1 cellular context compared by ENCODE assay signal in genomic region chr7:115678049-115678982, GRCh38.
A peak's percentile ranks its signal among the peaks of the same experiment; 100 is the strongest.
TF ChIP-seq lines count a peak whose summit lies in the region.

No MANE protein-coding gene starts in this region.

TF ChIP-seq in HepG2, 621 proteins besides CTCF, POLR2A, EP300 and RAD21 (continued from another document and continues in another):
- TF ChIP-seq RERE (CRISPR knock-in tag; IDR thresholded peaks at IDR 0.05; ENCODE audit: low read depth): peak; percentile 40; the same call in 1 of the 2 replicates
- TF ChIP-seq ZNF766 (CRISPR knock-in tag; IDR thresholded peaks at IDR 0.05; ENCODE audit: borderline replicate concordance): no peak
- TF ChIP-seq NR0B2 (CRISPR knock-in tag; IDR thresholded peaks at IDR 0.05): no peak
- 0 out of 2 replicates have a peak, but pooled peaks have one; percentile 15 for TF ChIP-seq NR2C2 (CRISPR knock-in tag; IDR thresholded peaks at IDR 0.05; ENCODE audit: borderline replicate concordance)
- TF ChIP-seq KDM6A (CRISPR knock-in tag; IDR thresholded peaks at IDR 0.05; ENCODE audit: low read depth): no peak
- no peak for TF ChIP-seq IRX3 (CRISPR knock-in tag; IDR thresholded peaks at IDR 0.05; ENCODE audit: borderline replicate concordance, low read depth)
- no peak; the same call in 1 of the 2 replicates for TF ChIP-seq KAT8 (CRISPR knock-in tag; IDR thresholded peaks at IDR 0.05)
- TF ChIP-seq MAZ (IDR thresholded peaks at IDR 0.05; ENCODE audit: borderline replicate concordance, low read depth, low read length): no peak
- peak; percentile 42; the same call in 1 of the 2 replicates for TF ChIP-seq MAZ (CRISPR knock-in tag; IDR thresholded peaks at IDR 0.05; ENCODE audit: low read depth)
- no peak for TF ChIP-seq POGZ (CRISPR knock-in tag; IDR thresholded peaks at IDR 0.05)
- TF ChIP-seq PBX3 (CRISPR knock-in tag; IDR thresholded peaks at IDR 0.05; ENCODE audit: borderline replicate concordance): no peak
- no peak for TF ChIP-seq FOXM1 (CRISPR knock-in tag; IDR thresholded peaks at IDR 0.05)
- no peak for TF ChIP-seq GMEB2 (CRISPR knock-in tag; IDR thresholded peaks at IDR 0.05; ENCODE audit: low read depth)
- 0 out of 2 replicates have a peak, but pooled peaks have one; percentile 27 for TF ChIP-seq HNF1A (IDR thresholded peaks at IDR 0.05; ENCODE audit: low read depth)
- no peak; the same call in 1 of the 2 replicates for TF ChIP-seq HNF1A (CRISPR knock-in tag; IDR thresholded peaks at IDR 0.05; ENCODE audit: borderline replicate concordance)
- TF ChIP-seq DBP (CRISPR knock-in tag; IDR thresholded peaks at IDR 0.05; ENCODE audit: not compliant biosample characterization): no peak
- TF ChIP-seq ZNF235 (CRISPR knock-in tag; IDR thresholded peaks at IDR 0.05; ENCODE audit: borderline replicate concordance): no peak
- peak; percentile 83 for TF ChIP-seq NR2F2 (IDR thresholded peaks at IDR 0.05; ENCODE audit: borderline replicate concordance, low read depth)
- TF ChIP-seq HNRNPH1 (optimal IDR thresholded peaks at IDR 0.05; ENCODE audit: low read depth, low read length): no peak
- no peak for TF ChIP-seq ZBTB37 (CRISPR knock-in tag; IDR thresholded peaks at IDR 0.05)
- peak; percentile 88 for TF ChIP-seq NFIC (IDR thresholded peaks at IDR 0.05; ENCODE audit: low read length)
- TF ChIP-seq ZBTB44 (CRISPR knock-in tag; IDR thresholded peaks at IDR 0.05): no peak
- no peak for TF ChIP-seq ZNF549 (CRISPR knock-in tag; IDR thresholded peaks at IDR 0.05)
- TF ChIP-seq ZNF451 (CRISPR knock-in tag; IDR thresholded peaks at IDR 0.05): no peak
- no peak for TF ChIP-seq NR1H2 (CRISPR knock-in tag; IDR thresholded peaks at IDR 0.05; ENCODE audit: borderline replicate concordance, low read depth)
- TF ChIP-seq SMYD3 (CRISPR knock-in tag; IDR thresholded peaks at IDR 0.05): 0 out of 2 replicates have a peak, but pooled peaks have one; percentile 27
- TF ChIP-seq GRHL1 (CRISPR knock-in tag; conservative IDR thresholded peaks at IDR 0.05): no peak
- no peak for TF ChIP-seq STAT5B (CRISPR knock-in tag; IDR thresholded peaks at IDR 0.05)
- no peak for TF ChIP-seq PRDM4 (CRISPR knock-in tag; IDR thresholded peaks at IDR 0.05; ENCODE audit: borderline replicate concordance)
- TF ChIP-seq ZBTB20 (CRISPR knock-in tag; IDR thresholded peaks at IDR 0.05; ENCODE audit: borderline replicate concordance, low read depth): no peak
- no peak for TF ChIP-seq NAIF1 (CRISPR knock-in tag; IDR thresholded peaks at IDR 0.05; ENCODE audit: borderline replicate concordance)
- no peak for TF ChIP-seq GATA4 (IDR thresholded peaks at IDR 0.05; ENCODE audit: borderline replicate concordance, low read depth)
- TF ChIP-seq THAP11 (CRISPR knock-in tag; IDR thresholded peaks at IDR 0.05): peak; percentile 55
- TF ChIP-seq MXD3 (CRISPR knock-in tag; IDR thresholded peaks at IDR 0.05): no peak
